ENCODE assay signal across 28 cellular contexts in the genomic region with DNA sequence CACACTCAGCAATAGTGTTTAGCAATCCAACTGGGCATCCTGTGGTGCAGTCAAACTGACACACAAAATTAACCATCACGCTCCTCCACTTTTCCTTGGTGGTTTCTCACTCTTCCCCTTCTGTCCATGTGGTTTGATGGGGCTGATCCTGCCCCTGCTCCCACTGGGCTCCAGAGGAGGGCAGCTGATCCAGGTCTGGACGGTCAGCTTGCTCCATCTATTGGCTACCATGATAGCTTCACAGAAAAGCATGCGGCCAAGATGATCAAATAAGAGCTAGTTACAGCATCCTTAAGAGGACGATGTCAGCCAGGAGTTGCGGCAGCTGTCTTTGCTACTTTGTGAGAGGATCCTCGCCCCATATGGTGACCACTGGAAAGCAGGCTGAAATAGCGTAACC. TPM values are rescaled to one million over a fixed set of nuclear protein-coding genes. Genes with fewer than 3 reads are reported as not detected.
"Had no signal": no experiment of that assay in that cellular context is flagged by ENCODE, and none has a peak within 500 bp of the region (broad histone marks: within the 10 kb centered on the region; RNA-seq: fewer than 3 reads in every experiment).

No MANE protein-coding gene starts in this region.

- H3K27ac Mint-ChIP-seq: activated CD8-positive, alpha-beta T cell treated with anti-CD3 and anti-CD28 coated beads, Interleukin-2, amount 10 ng/mL, durations not matched to agents 7 days and 5 days; activated naive CD4-positive, alpha-beta T cell treated with anti-CD3 and anti-CD28 coated beads, Interleukin-2, amount 50 U/mL, for 24 hours; activated T-helper 1 cell treated with anti-CD3 and anti-CD28 coated beads, Interleukin-12 subunit alpha, Interleukin-12 subunit beta, Interleukin-2, Interleukin-4 antibody, amounts not matched to agents 30 ng/mL and 10 ng/mL and 1 ng/mL, durations not matched to agents 14 hours and 24 hours and 36 hours; T-helper 17 cell had no signal

- H3K36me3 Mint-ChIP-seq: activated naive CD4-positive, alpha-beta T cell treated with anti-CD3 and anti-CD28 coated beads, Interleukin-2, amount 50 U/mL, for 24 hours had no signal

- H3K4me1 ChIP-seq: SJSA1 had no signal

- H3K27ac ChIP-seq: body of pancreas, SJSA1 had no signal

- H3K27me3 Mint-ChIP-seq: activated naive CD4-positive, alpha-beta T cell treated with anti-CD3 and anti-CD28 coated beads, Interleukin-2, amount 50 U/mL, for 24 hours; T-helper 17 cell had no signal

- H3K4me3 ChIP-seq: body of pancreas, SJSA1 had no signal

- H3K36me3 ChIP-seq: SJSA1 had no signal

- DNase-seq: activated CD4-positive, alpha-beta T cell treated with anti-CD3 and anti-CD28 coated beads for 48 hours; activated CD4-positive, alpha-beta T cell treated with anti-CD3 and anti-CD28 coated beads, Interleukin-2, amount 50 U/mL, for 4 hours; activated CD4-positive, CD25-positive, alpha-beta regulatory T cell treated with anti-CD3 and anti-CD28 coated beads, Interleukin-2, amount 50 U/mL, for 72 hours; activated CD8-positive, alpha-beta memory T cell treated with anti-CD3 and anti-CD28 coated beads, Interleukin-2, amount 50 U/mL, for 48 hours; activated CD8-positive, alpha-beta T cell treated with anti-CD3 and anti-CD28 coated beads, Interleukin-2, amount 10 ng/mL, durations not matched to agents 7 days and 5 days; activated effector memory CD4-positive, alpha-beta T cell treated with Interleukin-2 at 50 U/mL for 16 hours; activated naive CD4-positive, alpha-beta T cell; activated T-cell treated with anti-CD3 and anti-CD28 coated beads, Interleukin-2, amount 50 U/mL, for 1 hour; aorta; body of pancreas; central memory CD4-positive, alpha-beta T cell; Karpas-422; MM.1S; NCI-H1105; NCI-H1436 treated with DMSO at 0.1 percent for 48 hours; NCI-H1930; NCI-H2171; NCI-H2227 treated with DMSO at 0.1 percent for 48 hours; NCI-H69; PC-3; SHP77; T-helper 17 cell had no signal

- H3K9me3 ChIP-seq: body of pancreas, SJSA1 had no signal

- H3K4me1 Mint-ChIP-seq: activated naive CD4-positive, alpha-beta T cell treated with anti-CD3 and anti-CD28 coated beads, Interleukin-2, amount 50 U/mL, for 24 hours; T-helper 17 cell had no signal

- ATAC-seq: activated CD8-positive, alpha-beta T cell treated with anti-CD3 and anti-CD28 coated beads, Interleukin-2, amount 10 ng/mL, durations not matched to agents 7 days and 5 days; body of pancreas; PC-3; T-helper 17 cell had no signal

- H3K4me3 Mint-ChIP-seq: activated CD8-positive, alpha-beta T cell treated with anti-CD3 and anti-CD28 coated beads, Interleukin-2, amount 10 ng/mL, durations not matched to agents 7 days and 5 days; activated naive CD4-positive, alpha-beta T cell treated with anti-CD3 and anti-CD28 coated beads, Interleukin-2, amount 50 U/mL, for 24 hours; activated T-helper 1 cell treated with anti-CD3 and anti-CD28 coated beads, Interleukin-12 subunit alpha, Interleukin-12 subunit beta, Interleukin-2, Interleukin-4 antibody, amounts not matched to agents 30 ng/mL and 10 ng/mL and 1 ng/mL, durations not matched to agents 14 hours and 24 hours and 36 hours; T-helper 17 cell had no signal

- H3K27me3 ChIP-seq: body of pancreas, SJSA1 had no signal

RNA-seq across cellular contexts. Expression of a gene that starts 29.6 kb away (rescaled TPM):
- total RNA-seq: activated T-helper 1 cell treated with anti-CD3 and anti-CD28 coated beads, Interleukin-12 subunit alpha, Interleukin-12 subunit beta, Interleukin-2, Interleukin-4 antibody, amounts not matched to agents 30 ng/mL and 10 ng/mL and 1 ng/mL, durations not matched to agents 14 hours and 24 hours and 36 hours; T-helper 17 cell had no signal

RNA-seq across cellular contexts. Expression of a gene that starts 48.7 kb away (rescaled TPM):
- total RNA-seq: activated CD8-positive, alpha-beta T cell treated with anti-CD3 and anti-CD28 coated beads, Interleukin-2, amount 10 ng/mL, durations not matched to agents 7 days and 5 days; activated T-helper 1 cell treated with anti-CD3 and anti-CD28 coated beads, Interleukin-12 subunit alpha, Interleukin-12 subunit beta, Interleukin-2, Interleukin-4 antibody, amounts not matched to agents 30 ng/mL and 10 ng/mL and 1 ng/mL, durations not matched to agents 14 hours and 24 hours and 36 hours; bronchial epithelial cell; chondrocyte; NCI-H460; PC-3; SJSA1; T-helper 17 cell had no signal
